Comparison of ENCODE assay signal across 26 cellular contexts in the genomic region with DNA sequence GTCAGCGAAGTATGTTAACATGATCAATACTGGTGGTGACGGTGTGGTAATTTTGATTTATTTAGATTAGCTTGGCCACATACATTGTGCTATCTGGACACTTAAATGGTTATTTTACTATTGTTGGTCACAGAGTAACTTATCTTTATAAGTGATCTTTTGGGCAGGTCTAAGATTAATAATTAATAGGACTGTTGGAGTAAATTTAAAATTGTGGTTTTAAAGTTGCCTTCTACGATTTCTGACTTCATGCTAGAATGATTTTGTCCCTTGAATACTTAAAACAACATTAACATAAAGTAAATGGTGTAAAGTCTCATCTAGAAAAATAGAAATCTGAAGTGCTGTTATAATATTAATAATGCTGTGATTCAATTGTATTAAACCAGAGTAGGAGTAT. TPM values are rescaled to one million over a fixed set of nuclear protein-coding genes. Genes with fewer than 3 reads are reported as not detected.
DNase-seq lines count a peak whose midpoint lies in the region; ATAC-seq and TF ChIP-seq lines count a peak whose summit lies in the region.
"Had no signal": no experiment of that assay in that cellular context is flagged by ENCODE, and none has a peak within 500 bp of the region (broad histone marks: within the 10 kb centered on the region; RNA-seq: fewer than 3 reads in every experiment).

No MANE protein-coding gene starts in this region.

- intact Hi-C loops in left colon (cut with DNase I, micrococcal nuclease) = no loop called here

- POLR2A ChIA-PET in activated naive CD8-positive, alpha-beta T cell treated with anti-CD3 and anti-CD28 coated beads, Interleukin-2, amount 10 ng/mL, durations not matched to agents 7 days and 5 days (lab: Charles Lee) = interaction anchor here (0.7 kb wide), 1 partner anchor 15 kb away, joined by 3 read pairs; no protein-coding TSS in a partner anchor

- H3K4me1 Mint-ChIP-seq in activated naive CD8-positive, alpha-beta T cell treated with anti-CD3 and anti-CD28 coated beads, Interleukin-2, amount 10 ng/mL, durations not matched to agents 7 days and 5 days = peaks cover 22% of the 10 kb centered on the region
- peaks cover 39% of the 10 kb centered on the region for H3K4me1 Mint-ChIP-seq in activated naive CD8-positive, alpha-beta T cell treated with anti-CD3 and anti-CD28 coated beads, Interleukin-2, amount 50 U/mL, for 24 hours
- H3K4me1 Mint-ChIP-seq in HFFc6 (ENCODE audit: low read depth) = peaks cover 35% of the 10 kb centered on the region
- peaks cover 8 to 45% of the 10 kb centered on the region in 2 donors for H3K4me1 Mint-ChIP-seq in stimulated activated naive B cell treated with anti-CD40 and anti-IgM and Interleukin-4, amounts not matched to agents 10 μg/mL and 1 μg/mL and 100 μg/mL, for 72 hours

- no peak overlapping the region for H3K4me3 Mint-ChIP-seq in activated naive CD8-positive, alpha-beta T cell treated with anti-CD3 and anti-CD28 coated beads, Interleukin-2, amount 10 ng/mL, durations not matched to agents 7 days and 5 days
- H3K4me3 Mint-ChIP-seq in activated naive CD8-positive, alpha-beta T cell treated with anti-CD3 and anti-CD28 coated beads, Interleukin-2, amount 50 U/mL, for 24 hours = no peak overlapping the region
- no peak overlapping the region for H3K4me3 Mint-ChIP-seq in HFFc6
- H3K4me3 Mint-ChIP-seq in stimulated activated naive B cell treated with anti-CD40 and anti-IgM and Interleukin-4, amounts not matched to agents 10 μg/mL and 1 μg/mL and 100 μg/mL, for 72 hours = peak overlapping the region in 1 of 2 donors; percentile 13
- H3K4me3 Mint-ChIP-seq: activated CD4-positive, alpha-beta T cell treated with anti-CD3 and anti-CD28 coated beads, Interleukin-2, amount 10 ng/mL, durations not matched to agents 7 days and 5 days; activated T-cell treated with anti-CD3 and anti-CD28 coated beads, Interleukin-2, amount 50 U/mL, for 24 hours; B cell; CD8-positive, alpha-beta memory T cell had no signal

- DNase-seq in activated naive CD8-positive, alpha-beta T cell treated with anti-CD3 and anti-CD28 coated beads, Interleukin-2, amount 10 ng/mL, durations not matched to agents 7 days and 5 days = no peak
- no peak for DNase-seq in activated naive CD8-positive, alpha-beta T cell treated with anti-CD3 and anti-CD28 coated beads, Interleukin-2, amount 50 U/mL, for 24 hours
- DNase-seq in HFFc6 = no peak
- DNase-seq in kidney tubule cell (ENCODE audit: low spot score) = peak; percentile 67
- DNase-seq in stimulated activated naive B cell treated with anti-CD40 and anti-IgM and Interleukin-4, amounts not matched to agents 10 μg/mL and 1 μg/mL and 100 μg/mL, for 72 hours = no peak
- no peak for DNase-seq in left colon
- DNase-seq in activated CD4-positive, CD25-positive, alpha-beta regulatory T cell (lab: John Stamatoyannopoulos, UW) = no peak
- DNase-seq: activated CD4-positive, alpha-beta T cell treated with anti-CD3 and anti-CD28 coated beads, Interleukin-2, amount 10 ng/mL, durations not matched to agents 7 days and 5 days; activated naive CD4-positive, alpha-beta T cell; activated T-cell treated with anti-CD3 and anti-CD28 coated beads, Interleukin-2, amount 50 U/mL, for 24 hours; CD8-positive, alpha-beta memory T cell; dorsolateral prefrontal cortex; esophagus squamous epithelium; foreskin keratinocyte; heart right ventricle; lower lobe of right lung; MV-4-11; naive thymus-derived CD8-positive, alpha-beta T cell; NCI-H446; NCI-H82; RPMI8226; stimulated activated naive CD4-positive, alpha-beta T cell treated with Interleukin-2 at 50 U/mL for 16 hours; T-helper 9 cell; WERI-Rb-1 had no signal

- no peaks in the 10 kb centered on the region for H3K27me3 Mint-ChIP-seq in activated naive CD8-positive, alpha-beta T cell treated with anti-CD3 and anti-CD28 coated beads, Interleukin-2, amount 10 ng/mL, durations not matched to agents 7 days and 5 days
- H3K27me3 Mint-ChIP-seq in activated naive CD8-positive, alpha-beta T cell treated with anti-CD3 and anti-CD28 coated beads, Interleukin-2, amount 50 U/mL, for 24 hours = no peaks in the 10 kb centered on the region
- H3K27me3 Mint-ChIP-seq in HFFc6 (ENCODE audit: insufficient read depth) = no peaks in the 10 kb centered on the region; the same call in 1 of the 2 replicates
- H3K27me3 Mint-ChIP-seq in stimulated activated naive B cell treated with anti-CD40 and anti-IgM and Interleukin-4, amounts not matched to agents 10 μg/mL and 1 μg/mL and 100 μg/mL, for 72 hours = no peaks in the 10 kb centered on the region
- H3K27me3 Mint-ChIP-seq: activated CD4-positive, alpha-beta T cell treated with anti-CD3 and anti-CD28 coated beads, Interleukin-2, amount 10 ng/mL, durations not matched to agents 7 days and 5 days; activated T-cell treated with anti-CD3 and anti-CD28 coated beads, Interleukin-2, amount 50 U/mL, for 24 hours; B cell; CD8-positive, alpha-beta memory T cell; naive thymus-derived CD8-positive, alpha-beta T cell had no signal

- no peak for ATAC-seq in activated naive CD8-positive, alpha-beta T cell treated with anti-CD3 and anti-CD28 coated beads, Interleukin-2, amount 10 ng/mL, durations not matched to agents 7 days and 5 days (ENCODE audit: low read depth)
- ATAC-seq in activated naive CD8-positive, alpha-beta T cell treated with anti-CD3 and anti-CD28 coated beads, Interleukin-2, amount 50 U/mL, for 24 hours = no peak
- peak in 1 of 2 donors; percentile 16 for ATAC-seq in stimulated activated naive B cell treated with anti-CD40 and anti-IgM and Interleukin-4, amounts not matched to agents 10 μg/mL and 1 μg/mL and 100 μg/mL, for 72 hours (replicated peaks)
- no peak for ATAC-seq in HG02840 (IDR thresholded peaks at IDR 0.05; ENCODE audit: low FRiP score, unreplicated experiment)
- no peak for ATAC-seq in left colon
- ATAC-seq: foreskin keratinocyte; heart right ventricle; lower lobe of right lung; naive thymus-derived CD8-positive, alpha-beta T cell had no signal

- no peaks in the 10 kb centered on the region for H3K9me3 Mint-ChIP-seq in activated naive CD8-positive, alpha-beta T cell treated with anti-CD3 and anti-CD28 coated beads, Interleukin-2, amount 10 ng/mL, durations not matched to agents 7 days and 5 days
- H3K9me3 Mint-ChIP-seq in activated naive CD8-positive, alpha-beta T cell treated with anti-CD3 and anti-CD28 coated beads, Interleukin-2, amount 50 U/mL, for 24 hours = no peaks in the 10 kb centered on the region
- H3K9me3 Mint-ChIP-seq in HFFc6 = no peaks in the 10 kb centered on the region
- H3K9me3 Mint-ChIP-seq in stimulated activated naive B cell treated with anti-CD40 and anti-IgM and Interleukin-4, amounts not matched to agents 10 μg/mL and 1 μg/mL and 100 μg/mL, for 72 hours = no peaks in the 10 kb centered on the region
- H3K9me3 Mint-ChIP-seq: activated CD4-positive, alpha-beta T cell treated with anti-CD3 and anti-CD28 coated beads, Interleukin-2, amount 10 ng/mL, durations not matched to agents 7 days and 5 days; activated T-cell treated with anti-CD3 and anti-CD28 coated beads, Interleukin-2, amount 50 U/mL, for 24 hours; CD8-positive, alpha-beta memory T cell; naive thymus-derived CD8-positive, alpha-beta T cell had no signal

- no peak for TF ChIP-seq CTCF in HFFc6 (IDR thresholded peaks at IDR 0.05)

- peaks cover 42% of the 10 kb centered on the region for H3K36me3 Mint-ChIP-seq in activated naive CD8-positive, alpha-beta T cell treated with anti-CD3 and anti-CD28 coated beads, Interleukin-2, amount 10 ng/mL, durations not matched to agents 7 days and 5 days
- peaks cover 78% of the 10 kb centered on the region for H3K36me3 Mint-ChIP-seq in activated naive CD8-positive, alpha-beta T cell treated with anti-CD3 and anti-CD28 coated beads, Interleukin-2, amount 50 U/mL, for 24 hours (ENCODE audit: low read depth)
- H3K36me3 Mint-ChIP-seq in HFFc6 (ENCODE audit: low read depth) = peaks cover 54% of the 10 kb centered on the region
- H3K36me3 Mint-ChIP-seq in stimulated activated naive B cell treated with anti-CD40 and anti-IgM and Interleukin-4, amounts not matched to agents 10 μg/mL and 1 μg/mL and 100 μg/mL, for 72 hours = peaks cover 39 to 56% of the 10 kb centered on the region in 2 donors

- peak overlapping the region; percentile 5 for H3K27ac Mint-ChIP-seq in activated naive CD8-positive, alpha-beta T cell treated with anti-CD3 and anti-CD28 coated beads, Interleukin-2, amount 10 ng/mL, durations not matched to agents 7 days and 5 days
- H3K27ac Mint-ChIP-seq in activated naive CD8-positive, alpha-beta T cell treated with anti-CD3 and anti-CD28 coated beads, Interleukin-2, amount 50 U/mL, for 24 hours = no peak overlapping the region
- peak overlapping the region; percentile 27; the same call in 1 of the 2 replicates for H3K27ac Mint-ChIP-seq in HFFc6
- H3K27ac Mint-ChIP-seq in stimulated activated naive B cell treated with anti-CD40 and anti-IgM and Interleukin-4, amounts not matched to agents 10 μg/mL and 1 μg/mL and 100 μg/mL, for 72 hours = peak overlapping the region; percentile 71
- H3K27ac Mint-ChIP-seq: activated CD4-positive, alpha-beta T cell treated with anti-CD3 and anti-CD28 coated beads, Interleukin-2, amount 10 ng/mL, durations not matched to agents 7 days and 5 days; B cell had no signal

RNA-seq across cellular contexts. Expression of gene SRRM1, which starts 14.7 kb away (rescaled TPM):
- 100 to 1,000 TPM; 211 to 220 TPM for total RNA-seq in activated naive CD8-positive, alpha-beta T cell treated with anti-CD3 and anti-CD28 coated beads, Interleukin-2, amount 10 ng/mL, durations not matched to agents 7 days and 5 days
- 100 to 1,000 TPM; 118 to 149 (median 134) TPM for total RNA-seq in HFFc6 (2021; fragmentation: NEBNext Ultra II Directional; extraction: Animal tissue kit (Norgen Biotek cat#: 25700))
- 100 to 1,000 TPM; 106 to 115 TPM for total RNA-seq in left colon
